In genomic region chr5:179221877-179222220, GRCh38 we compare ENCODE assay signal across 30 cellular contexts.
"Had no signal": no experiment of that assay in that cellular context is flagged by ENCODE, and none has a peak within 500 bp of the region (broad histone marks: within the 10 kb centered on the region; RNA-seq: fewer than 3 reads in every experiment).

No MANE protein-coding gene starts in this region.

- H3K9me3 Mint-ChIP-seq: activated naive CD4-positive, alpha-beta T cell treated with anti-CD3 and anti-CD28 coated beads, Interleukin-2, amount 50 U/mL, for 24 hours; activated naive CD8-positive, alpha-beta T cell treated with anti-CD3 and anti-CD28 coated beads, Interleukin-2, amount 50 U/mL, for 24 hours had no signal

- H3K4me3 ChIP-seq: adrenal gland, body of pancreas, colonic mucosa, esophagus muscularis mucosa, gastrocnemius medialis had no signal

- H3K27me3 ChIP-seq: adrenal gland, body of pancreas, colonic mucosa, esophagus muscularis mucosa, foreskin keratinocyte, gastrocnemius medialis had no signal

- H3K27ac ChIP-seq: adrenal gland, body of pancreas, colonic mucosa, esophagus muscularis mucosa, foreskin keratinocyte, gastrocnemius medialis, WERI-Rb-1 had no signal

- DNase-seq: activated B cell treated with CpG ODN at 0.5 μM for 24 hours; activated CD4-positive, alpha-beta T cell treated with anti-CD3 and anti-CD28 coated beads for 48 hours; activated CD4-positive, alpha-beta T cell treated with anti-CD3 and anti-CD28 coated beads, Interleukin-2, amount 50 U/mL, for 1 hour; activated CD4-positive, alpha-beta T cell treated with anti-CD3 and anti-CD28 coated beads, Interleukin-2, amount 50 U/mL, for 48 hours; activated CD8-positive, alpha-beta memory T cell treated with anti-CD3 and anti-CD28 coated beads for 24 hours; activated CD8-positive, alpha-beta T cell treated with anti-CD3 and anti-CD28 coated beads for 36 hours; activated effector memory CD4-positive, alpha-beta T cell treated with Interleukin-2 at 50 U/mL for 16 hours; activated naive CD4-positive, alpha-beta T cell treated with anti-CD3 and anti-CD28 coated beads for 36 hours; activated naive CD8-positive, alpha-beta T cell treated with anti-CD3 and anti-CD28 coated beads for 36 hours; activated naive CD8-positive, alpha-beta T cell treated with anti-CD3 and anti-CD28 coated beads, Interleukin-2, amount 50 U/mL, for 24 hours; activated T-cell treated with anti-CD3 and anti-CD28 coated beads, Interleukin-2, amount 50 U/mL, for 4 hours; adrenal gland; amygdala; body of pancreas; caudate nucleus; colonic mucosa; effector CD8-positive, alpha-beta T cell; endodermal cell; erythroblast; foreskin keratinocyte; gastrocnemius medialis; T-helper 1 cell; T-helper 17 cell; T1000; WERI-Rb-1 had no signal

- H3K4me3 Mint-ChIP-seq: activated B cell treated with CpG ODN at 0.5 μM for 24 hours; activated CD8-positive, alpha-beta T cell treated with anti-CD3 and anti-CD28 coated beads for 36 hours; activated naive CD4-positive, alpha-beta T cell treated with anti-CD3 and anti-CD28 coated beads for 36 hours; activated naive CD4-positive, alpha-beta T cell treated with anti-CD3 and anti-CD28 coated beads, Interleukin-2, amount 50 U/mL, for 24 hours; activated naive CD8-positive, alpha-beta T cell treated with anti-CD3 and anti-CD28 coated beads for 36 hours; activated naive CD8-positive, alpha-beta T cell treated with anti-CD3 and anti-CD28 coated beads, Interleukin-2, amount 50 U/mL, for 24 hours; activated T-cell treated with anti-CD3 and anti-CD28 coated beads, Interleukin-2, amount 50 U/mL, for 4 hours; activated T-helper 17 cell treated with anti-CD3 and anti-CD28 coated beads, Interleukin-2, amount 50 U/mL, for 72 hours; endodermal cell; T-helper 17 cell; T-helper 2 cell treated with Interferon-gamma antibody and Interleukin-4, amounts not matched to agents 5 μg/mL and 100 μg/mL, for 36 hours had no signal

- H3K36me3 ChIP-seq: adrenal gland, colonic mucosa, esophagus muscularis mucosa, gastrocnemius medialis, WERI-Rb-1 had no signal

- ATAC-seq: activated CD4-positive, CD25-positive, alpha-beta regulatory T cell treated with anti-CD3 and anti-CD28 coated beads, Interleukin-2, amount 50 U/mL, for 24 hours; activated CD8-positive, alpha-beta T cell treated with anti-CD3 and anti-CD28 coated beads for 36 hours; activated naive CD8-positive, alpha-beta T cell treated with anti-CD3 and anti-CD28 coated beads, Interleukin-2, amount 50 U/mL, for 24 hours; activated T-cell treated with anti-CD3 and anti-CD28 coated beads, Interleukin-2, amount 50 U/mL, for 4 hours; activated T-helper 17 cell treated with anti-CD3 and anti-CD28 coated beads, Interleukin-2, amount 50 U/mL, for 72 hours; body of pancreas; foreskin keratinocyte; gastrocnemius medialis; T-helper 17 cell had no signal

- H3K27me3 Mint-ChIP-seq: activated B cell treated with CpG ODN at 0.5 μM for 24 hours; activated naive CD4-positive, alpha-beta T cell treated with anti-CD3 and anti-CD28 coated beads, Interleukin-2, amount 50 U/mL, for 24 hours; activated naive CD8-positive, alpha-beta T cell treated with anti-CD3 and anti-CD28 coated beads for 36 hours had no signal

- H3K9me3 ChIP-seq: adrenal gland, colonic mucosa, esophagus muscularis mucosa, gastrocnemius medialis had no signal

- H3K4me1 Mint-ChIP-seq: activated B cell treated with CpG ODN at 0.5 μM for 24 hours; activated naive CD4-positive, alpha-beta T cell treated with anti-CD3 and anti-CD28 coated beads, Interleukin-2, amount 50 U/mL, for 24 hours; activated naive CD8-positive, alpha-beta T cell treated with anti-CD3 and anti-CD28 coated beads for 36 hours; activated naive CD8-positive, alpha-beta T cell treated with anti-CD3 and anti-CD28 coated beads, Interleukin-2, amount 50 U/mL, for 24 hours; activated T-helper 17 cell treated with anti-CD3 and anti-CD28 coated beads, Interleukin-2, amount 50 U/mL, for 72 hours; endodermal cell had no signal

- H3K4me1 ChIP-seq: adrenal gland, body of pancreas, colonic mucosa, foreskin keratinocyte, gastrocnemius medialis had no signal

- H3K27ac Mint-ChIP-seq: activated B cell treated with CpG ODN at 0.5 μM for 24 hours; activated CD8-positive, alpha-beta T cell treated with anti-CD3 and anti-CD28 coated beads for 36 hours; activated naive CD4-positive, alpha-beta T cell treated with anti-CD3 and anti-CD28 coated beads for 36 hours; activated naive CD4-positive, alpha-beta T cell treated with anti-CD3 and anti-CD28 coated beads, Interleukin-2, amount 50 U/mL, for 24 hours; activated naive CD8-positive, alpha-beta T cell treated with anti-CD3 and anti-CD28 coated beads for 36 hours; activated naive CD8-positive, alpha-beta T cell treated with anti-CD3 and anti-CD28 coated beads, Interleukin-2, amount 50 U/mL, for 24 hours; activated T-helper 17 cell treated with anti-CD3 and anti-CD28 coated beads, Interleukin-2, amount 50 U/mL, for 72 hours; endodermal cell; T-helper 17 cell; T-helper 2 cell treated with Interferon-gamma antibody and Interleukin-4, amounts not matched to agents 5 μg/mL and 100 μg/mL, for 36 hours had no signal
